ENCODE assay signal across 18 cellular contexts in the genomic region with DNA sequence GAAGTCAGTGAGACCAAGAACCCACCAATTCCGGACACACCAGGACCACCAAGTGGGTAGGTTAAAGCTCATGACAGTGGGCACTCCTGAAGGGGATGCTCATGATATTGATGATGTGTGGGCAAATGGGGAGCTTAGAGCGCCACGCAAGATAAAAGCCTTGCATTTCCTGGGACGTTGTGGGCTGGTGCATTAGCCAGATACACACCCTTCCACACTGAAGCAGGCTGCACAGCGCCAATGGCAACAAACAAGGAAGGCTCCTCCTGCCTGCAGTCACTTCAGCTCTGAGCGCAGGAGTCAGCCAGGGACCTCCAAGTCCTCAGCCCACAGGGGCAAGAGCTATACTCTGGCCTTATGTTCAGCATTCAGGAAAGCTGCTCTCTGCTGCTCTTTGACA. TPM values are rescaled to one million over a fixed set of nuclear protein-coding genes. Genes with fewer than 3 reads are reported as not detected.
DNase-seq lines count a peak whose midpoint lies in the region; ATAC-seq and TF ChIP-seq lines count a peak whose summit lies in the region.
"Had no signal": no experiment of that assay in that cellular context is flagged by ENCODE, and none has a peak within 500 bp of the region (broad histone marks: within the 10 kb centered on the region; RNA-seq: fewer than 3 reads in every experiment).

No MANE protein-coding gene starts in this region.

- H4K20me1 ChIP-seq in PC-3 (ENCODE audit: low read length), result no peaks in the 10 kb centered on the region

- H3K9me2 ChIP-seq in PC-3 (replicated peaks; ENCODE audit: low read length), result no peaks in the 10 kb centered on the region

- H3K4me1 ChIP-seq in PC-3 (ENCODE audit: insufficient read depth, low read length) (peaks cover 8% of the 10 kb centered on the region; the same call in 1 of the 2 replicates), colonic mucosa (no peaks in the 10 kb centered on the region), breast epithelium (no peaks in the 10 kb centered on the region)
- H3K4me1 ChIP-seq: uterus had no signal

- H3K9me3 ChIP-seq in PC-3 (ENCODE audit: low read length) (no peaks in the 10 kb centered on the region), colonic mucosa (no peaks in the 10 kb centered on the region), breast epithelium (no peaks in the 10 kb centered on the region)
- H3K9me3 ChIP-seq: sigmoid colon, suprapubic skin, uterus had no signal

- BruUV-seq in PC-3 (replicated peaks; lab: Mats Ljungman, UMichigan), result no TSS peak

- no peak overlapping the region for H2AFZ ChIP-seq in PC-3 (ENCODE audit: low read length)

- intact Hi-C loops in PC-3 (cut with micrococcal nuclease), result loop anchor here (1.0 kb wide), 4 partner anchors 50 to 258 kb away; no protein-coding TSS in a partner anchor
- intact Hi-C loops in colonic mucosa (cut with DNase I), result loop anchor here (10.0 kb wide), 1 partner anchor 254 kb away; no protein-coding TSS in a partner anchor
- intact Hi-C loops in breast epithelium (cut with DNase I; ENCODE audit: low total_unique reads), result loop anchor here (5.0 kb wide), 1 partner anchor 1451 kb away; no protein-coding TSS in a partner anchor

- H3K36me3 Mint-ChIP-seq in osteocyte (ENCODE audit: unreplicated experiment), result peaks cover 3% of the 10 kb centered on the region
- H3K36me3 Mint-ChIP-seq: activated naive CD8-positive, alpha-beta T cell treated with anti-CD3 and anti-CD28 coated beads for 36 hours; mesothelial cell of epicardium; natural killer cell had no signal

- H3F3A ChIP-seq in PC-3 (ENCODE audit: low read length, unreplicated experiment), result no peaks in the 10 kb centered on the region

- no peaks in the 10 kb centered on the region for H3K79me2 ChIP-seq in PC-3 (ENCODE audit: low read length)

- H3K4me3 Mint-ChIP-seq in osteocyte (ENCODE audit: unreplicated experiment), result no peak overlapping the region
- H3K4me3 Mint-ChIP-seq: activated CD4-positive, alpha-beta T cell treated with anti-CD3 and anti-CD28 coated beads, Interleukin-2, amount 10 ng/mL, durations not matched to agents 24 days and 14 days; activated naive CD8-positive, alpha-beta T cell treated with anti-CD3 and anti-CD28 coated beads for 36 hours; CD4-positive, CD25-positive, alpha-beta regulatory T cell; H9; mesothelial cell of epicardium; natural killer cell had no signal

- TF ChIP-seq CTCF in PC-3 (conservative IDR thresholded peaks at IDR 0.05; ENCODE audit: low read depth, low read length) (no peak), colonic mucosa (IDR thresholded peaks at IDR 0.05) (no peak), osteocyte (IDR thresholded peaks at IDR 0.05) (no peak), breast epithelium (IDR thresholded peaks at IDR 0.05) (no peak)

- H3K9ac ChIP-seq in PC-3 (ENCODE audit: low read length), result no peak overlapping the region
- no peak overlapping the region for H3K9ac ChIP-seq in colonic mucosa (ENCODE audit: low read depth in 2 of 2, low read length in 2 of 2)

- no peak overlapping the region for H3K4me3 ChIP-seq in PC-3 (ENCODE audit: low read length)
- H3K4me3 ChIP-seq in colonic mucosa, result no peak overlapping the region
- no peak overlapping the region for H3K4me3 ChIP-seq in breast epithelium
- H3K4me3 ChIP-seq: sigmoid colon, suprapubic skin, uterus had no signal

- no peak for DNase-seq in PC-3
- peak; percentile 12 for DNase-seq in colonic mucosa
- peak; percentile 67 for DNase-seq in osteocyte (ENCODE audit: extremely low spot score, unreplicated experiment)
- no peak for DNase-seq in breast epithelium (ENCODE audit: low spot score in 2 of 2)
- DNase-seq in Kasumi-1 (lab: John Stamatoyannopoulos, UW), result no peak
- no peak for DNase-seq in NCI-H446 treated with DMSO at 0.1 percent for 48 hours (lab: John Stamatoyannopoulos, UW)
- DNase-seq: activated CD4-positive, alpha-beta T cell treated with anti-CD3 and anti-CD28 coated beads, Interleukin-2, amount 10 ng/mL, durations not matched to agents 24 days and 14 days; activated naive CD8-positive, alpha-beta T cell treated with anti-CD3 and anti-CD28 coated beads for 36 hours; DMS153; natural killer cell; NCI-H2029; uterus had no signal

- H3K27ac ChIP-seq in PC-3 (ENCODE audit: low read length) (no peak overlapping the region), colonic mucosa (no peak overlapping the region), breast epithelium (no peak overlapping the region)
- H3K27ac ChIP-seq: sigmoid colon, suprapubic skin, uterus had no signal

- POLR2A ChIA-PET in PC-3 (lab: Charles Lee; ENCODE audit: unreplicated experiment), result interaction anchor here (0.7 to 1.1 kb wide), 2 partner anchors 21 to 30 kb away, joined by 3 to 5 read pairs; no protein-coding TSS in a partner anchor

- H3K27me3 ChIP-seq in PC-3 (ENCODE audit: low read length) (no peaks in the 10 kb centered on the region), colonic mucosa (no peaks in the 10 kb centered on the region), breast epithelium (no peaks in the 10 kb centered on the region)
- H3K27me3 ChIP-seq: sigmoid colon, suprapubic skin, uterus had no signal

- no peaks in the 10 kb centered on the region for H3K9me3 Mint-ChIP-seq in osteocyte (ENCODE audit: unreplicated experiment)
- H3K9me3 Mint-ChIP-seq: activated CD4-positive, alpha-beta T cell treated with anti-CD3 and anti-CD28 coated beads, Interleukin-2, amount 10 ng/mL, durations not matched to agents 24 days and 14 days; activated naive CD8-positive, alpha-beta T cell treated with anti-CD3 and anti-CD28 coated beads for 36 hours; CD4-positive, CD25-positive, alpha-beta regulatory T cell; H9; mesothelial cell of epicardium; natural killer cell had no signal

- CTCF ChIA-PET in PC-3 (lab: Charles Lee), result interaction anchor here (0.5 to 1.2 kb wide), 8 partner anchors 20 to 315 kb away, joined by 3 to 10 read pairs (median 4); a partner anchor contains a TSS

- no peak overlapping the region for H3K4me2 ChIP-seq in PC-3 (ENCODE audit: low read length)

- no peaks in the 10 kb centered on the region for H3K27me3 Mint-ChIP-seq in osteocyte (ENCODE audit: unreplicated experiment)
- H3K27me3 Mint-ChIP-seq: activated CD4-positive, alpha-beta T cell treated with anti-CD3 and anti-CD28 coated beads, Interleukin-2, amount 10 ng/mL, durations not matched to agents 24 days and 14 days; activated naive CD8-positive, alpha-beta T cell treated with anti-CD3 and anti-CD28 coated beads for 36 hours; CD4-positive, CD25-positive, alpha-beta regulatory T cell had no signal

- peak; percentile 17 for ATAC-seq in GM21717 (IDR thresholded peaks at IDR 0.05; ENCODE audit: unreplicated experiment)
- peak; percentile 8; the same call in 1 of the 2 replicates for ATAC-seq in PC-3

- H3K27ac Mint-ChIP-seq in osteocyte (ENCODE audit: unreplicated experiment), result no peak overlapping the region
- H3K27ac Mint-ChIP-seq: activated CD4-positive, alpha-beta T cell treated with anti-CD3 and anti-CD28 coated beads, Interleukin-2, amount 10 ng/mL, durations not matched to agents 24 days and 14 days; activated naive CD8-positive, alpha-beta T cell treated with anti-CD3 and anti-CD28 coated beads for 36 hours had no signal

- no peak for TF ChIP-seq POLR2A in breast epithelium (IDR thresholded peaks at IDR 0.05)

- H3K4me1 Mint-ChIP-seq in osteocyte (ENCODE audit: unreplicated experiment), result peaks cover 8% of the 10 kb centered on the region

- H3K36me3 ChIP-seq in PC-3 (ENCODE audit: low read depth, low read length) (no peaks in the 10 kb centered on the region; the same call in 1 of the 2 replicates), colonic mucosa (no peaks in the 10 kb centered on the region), breast epithelium (no peaks in the 10 kb centered on the region)
- H3K36me3 ChIP-seq: uterus had no signal

RNA-seq across cellular contexts. Expression of a gene that starts 20.6 kb away (rescaled TPM):
- total RNA-seq in PC-3 (2014; rRNA removed) (33.6 and 37.0 TPM in 2 replicates), colonic mucosa (10 to 100 TPM in 1 of 2 donors, 1 to 10 TPM in 1; 8.7 to 17.3 TPM), osteocyte (19.9 and 23.7 TPM in 2 replicates), breast epithelium (10 to 100 TPM; 20.6 to 26.2 (median 22.4) TPM)

RNA-seq across cellular contexts. Expression of a gene that starts 27.7 kb away (rescaled TPM):
- total RNA-seq in PC-3 (2014; rRNA removed) (9.0 and 10.2 TPM in 2 replicates), colonic mucosa (1 to 10 TPM; 2.2 to 5.1 TPM), osteocyte (0.37 and 0.64 TPM in 2 replicates), breast epithelium (10 to 100 TPM in 2 of 3 donors, 1 to 10 TPM in 1; 3.9 to 38.9 (median 13.6) TPM)
- total RNA-seq: CD4-positive, CD25-positive, alpha-beta regulatory T cell had no signal

Comparison
In these comparisons a context has a peak if more than half of its experiments do, and no peak if none do; other contexts are left out.
1. DNase-seq: peak in colonic mucosa (single experiment) and osteocyte (single experiment); none in PC-3 (single experiment), breast epithelium (0 of 2), Kasumi-1 (0 of 2) and NCI-H446 treated with DMSO at 0.1 percent for 48 hours (single experiment).